20 cellular contexts compared by ENCODE assay signal in the genomic region with DNA sequence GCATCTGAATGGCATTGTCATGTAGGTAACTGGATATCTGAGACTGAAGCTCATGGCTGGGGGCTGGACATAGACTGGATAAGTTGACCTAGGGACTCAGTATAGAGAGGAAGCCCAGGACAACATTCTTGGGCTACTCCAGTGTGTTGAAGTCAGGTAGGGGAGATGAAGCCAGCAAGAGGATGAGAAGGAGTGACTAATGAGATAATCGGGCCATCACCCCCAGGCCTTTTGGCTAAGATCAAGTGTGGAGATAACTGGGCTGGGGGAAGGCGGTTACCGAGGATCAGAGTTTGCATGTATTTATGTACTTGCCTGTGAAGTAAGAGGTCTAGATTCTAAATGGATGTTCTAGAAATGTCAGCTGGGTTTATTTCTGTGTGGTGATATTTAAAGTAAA.
DNase-seq lines count a peak whose midpoint lies in the region; ATAC-seq, FAIRE-seq and TF ChIP-seq lines count a peak whose summit lies in the region.
"Had no signal": no experiment of that assay in that cellular context is flagged by ENCODE, and none has a peak within 500 bp of the region (broad histone marks: within the 10 kb centered on the region; RNA-seq: fewer than 3 reads in every experiment).

No MANE protein-coding gene starts in this region.

- BruUV-seq in PC-3 (replicated peaks; lab: Mats Ljungman, UMichigan), result no TSS peak

- no peak for ATAC-seq in PC-3
- ATAC-seq: CD8-positive, alpha-beta T cell; GM23338 had no signal

- H3K27ac ChIP-seq in PC-3 (ENCODE audit: low read length) (no peak overlapping the region), suprapubic skin (no peak overlapping the region)
- H3K27ac ChIP-seq: BLaER1 treated with 17β-estradiol and CSF1 and Interleukin-3, amounts not matched to agents 10 nM and 100 nM; HL-60 had no signal

- CTCF ChIA-PET in PC-3 (lab: Charles Lee), result interaction anchor here (0.6 kb wide), 1 partner anchor 51 kb away, joined by 3 read pairs; no protein-coding TSS in a partner anchor

- H3F3A ChIP-seq in PC-3 (ENCODE audit: low read length, unreplicated experiment), result no peaks in the 10 kb centered on the region

- no peaks in the 10 kb centered on the region for H3K9me2 ChIP-seq in PC-3 (replicated peaks; ENCODE audit: low read length)

- no peak overlapping the region for H3K9ac ChIP-seq in PC-3 (ENCODE audit: low read length)
- H3K9ac ChIP-seq: BLaER1 treated with 17β-estradiol and CSF1 and Interleukin-3, amounts not matched to agents 10 nM and 100 nM had no signal

- POLR2A ChIA-PET in PC-3 (lab: Charles Lee; ENCODE audit: unreplicated experiment), result no interaction called here

- H3K4me1 ChIP-seq in PC-3 (ENCODE audit: insufficient read depth, low read length) (no peaks in the 10 kb centered on the region), suprapubic skin (no peaks in the 10 kb centered on the region)
- H3K4me1 ChIP-seq: BLaER1 treated with 17β-estradiol and CSF1 and Interleukin-3, amounts not matched to agents 10 nM and 100 nM had no signal

- no peak for FAIRE-seq in frontal cortex (lab: Jason Lieb, UNC)
- FAIRE-seq: GM19239, H54, HTR-8/SVneo had no signal

- H2AFZ ChIP-seq in PC-3 (ENCODE audit: low read length), result no peak overlapping the region
- H2AFZ ChIP-seq: GM23338 had no signal

- DNase-seq in EH (ENCODE audit: low read depth), result peak; percentile 50
- peak; percentile 58 for DNase-seq in ELF-1 (ENCODE audit: low read depth, low spot score)
- DNase-seq in PC-3, result peak; percentile 10
- peak; percentile 83 for DNase-seq in islet precursor cell
- DNase-seq in frontal cortex (ENCODE audit: low spot score in 2 of 2), result no peak
- no peak for DNase-seq in NCI-H345 treated with DMSO at 0.1 percent for 48 hours (lab: John Stamatoyannopoulos, UW; ENCODE audit: unreplicated experiment)
- no peak for DNase-seq in GM19240 (ENCODE audit: insufficient read length, low spot score)
- DNase-seq in suprapubic skin (ENCODE audit: low spot score in 2 of 2), result no peak
- DNase-seq: Calu3; CD8-positive, alpha-beta T cell; DMS79 treated with DMSO at 0.1 percent for 48 hours; GF-D8; HCEC 1CT; KG1 had no signal

- no peak for TF ChIP-seq CTCF in PC-3 (conservative IDR thresholded peaks at IDR 0.05; ENCODE audit: low read depth, low read length)
- TF ChIP-seq CTCF in suprapubic skin (IDR thresholded peaks at IDR 0.05), result no peak

- intact Hi-C loops in PC-3 (cut with micrococcal nuclease), result no loop called here

- no peaks in the 10 kb centered on the region for H3K79me2 ChIP-seq in PC-3 (ENCODE audit: low read length)

- peaks cover 6% of the 10 kb centered on the region; the same call in 1 of the 2 replicates for H3K9me3 ChIP-seq in PC-3 (ENCODE audit: low read length)
- H3K9me3 ChIP-seq in suprapubic skin, result no peaks in the 10 kb centered on the region

- H3K4me2 ChIP-seq in PC-3 (ENCODE audit: low read length), result no peak overlapping the region
- H3K4me2 ChIP-seq: BLaER1 treated with 17β-estradiol and CSF1 and Interleukin-3, amounts not matched to agents 10 nM and 100 nM; GM23338 had no signal

- no peaks in the 10 kb centered on the region for H4K20me1 ChIP-seq in PC-3 (ENCODE audit: low read length)
- H4K20me1 ChIP-seq: BLaER1 treated with 17β-estradiol and CSF1 and Interleukin-3, amounts not matched to agents 10 nM and 100 nM had no signal

- no peaks in the 10 kb centered on the region for H3K36me3 ChIP-seq in PC-3 (ENCODE audit: low read depth, low read length)
- no peaks in the 10 kb centered on the region for H3K36me3 ChIP-seq in suprapubic skin
- H3K36me3 ChIP-seq: BLaER1 treated with 17β-estradiol and CSF1 and Interleukin-3, amounts not matched to agents 10 nM and 100 nM had no signal

- no peaks in the 10 kb centered on the region for H3K27me3 ChIP-seq in PC-3 (ENCODE audit: low read length)
- no peaks in the 10 kb centered on the region for H3K27me3 ChIP-seq in suprapubic skin
- H3K27me3 ChIP-seq: BLaER1 treated with 17β-estradiol and CSF1 and Interleukin-3, amounts not matched to agents 10 nM and 100 nM had no signal

- TF ChIP-seq POLR2A in suprapubic skin (IDR thresholded peaks at IDR 0.05), result no peak

- WGBS in suprapubic skin, result 46% methylated on average over 3 of the region's 3 CpGs

- H3K4me3 ChIP-seq in PC-3 (ENCODE audit: low read length) (no peak overlapping the region), suprapubic skin (no peak overlapping the region)
- H3K4me3 ChIP-seq: BLaER1 treated with 17β-estradiol and CSF1 and Interleukin-3, amounts not matched to agents 10 nM and 100 nM; GM23338 had no signal

- TF ChIP-seq EP300 in suprapubic skin (IDR thresholded peaks at IDR 0.05), result no peak

Comparison
In these comparisons a context has a peak if more than half of its experiments do, and no peak if none do; other contexts are left out.
1. DNase-seq: peak in EH (single experiment), ELF-1 (single experiment), PC-3 (single experiment) and islet precursor cell (single experiment); none in frontal cortex (0 of 2), NCI-H345 treated with DMSO at 0.1 percent for 48 hours (single experiment), GM19240 (single experiment) and suprapubic skin (0 of 2).